In the genomic region with DNA sequence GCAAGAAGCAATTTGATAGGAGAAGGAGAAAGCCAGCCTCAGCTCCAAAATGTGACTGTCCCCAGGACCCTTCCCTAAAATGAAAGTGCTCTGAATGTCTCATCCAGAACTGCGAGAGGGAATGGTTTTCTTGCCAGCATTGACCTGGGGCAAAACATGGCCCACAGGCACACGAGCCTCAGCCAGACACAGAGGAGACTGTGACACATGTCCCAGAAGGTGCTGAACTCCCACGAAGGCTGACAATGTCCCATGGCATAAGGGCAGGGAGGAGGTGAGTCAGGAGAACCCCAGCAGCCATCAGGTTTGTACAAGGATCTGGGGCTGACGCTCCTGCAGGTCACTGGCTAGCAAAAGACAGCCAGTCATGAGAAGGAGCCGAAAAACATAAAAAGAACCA, we compare ENCODE assay signal across 23 cellular contexts. TPM values are rescaled to one million over a fixed set of nuclear protein-coding genes. Genes with fewer than 3 reads are reported as not detected.
DNase-seq lines count a peak whose midpoint lies in the region; ATAC-seq, FAIRE-seq and TF ChIP-seq lines count a peak whose summit lies in the region.
"Had no signal": no experiment of that assay in that cellular context is flagged by ENCODE, and none has a peak within 500 bp of the region (broad histone marks: within the 10 kb centered on the region; RNA-seq: fewer than 3 reads in every experiment).

No MANE protein-coding gene starts in this region.

- H3K9me3 ChIP-seq in RWPE2 (ENCODE audit: severe bottlenecking) (no peaks in the 10 kb centered on the region), neuronal stem cell (replicated peaks in 1 of 2; ENCODE audit: control insufficient read depth in 2 of 2, insufficient read depth in 1 of 2, low read depth in 1 of 2, low read length in 2 of 2) (no peaks in the 10 kb centered on the region)
- H3K9me3 ChIP-seq: thyroid gland had no signal

- H2BK15ac ChIP-seq in neuronal stem cell (ENCODE audit: low read length), result no peak overlapping the region

- no peak overlapping the region for H2BK12ac ChIP-seq in neuronal stem cell (ENCODE audit: low read length)

- H3K27ac ChIP-seq in RWPE2 (ENCODE audit: poor library complexity, severe bottlenecking), result peak overlapping the region; percentile 34
- H3K27ac ChIP-seq in neuronal stem cell (replicated peaks; ENCODE audit: low read length), result no peak overlapping the region
- H3K27ac ChIP-seq: brain microvascular endothelial cell, C4-2B, HL-60, PC-9 had no signal

- H2AK5ac ChIP-seq in neuronal stem cell (ENCODE audit: low read depth, low read length), result peak overlapping the region; percentile 30

- no peak for FAIRE-seq in H54 (lab: Jason Lieb, UNC)
- FAIRE-seq: HepG2, TTC549 had no signal

- H3K4me3 ChIP-seq in RWPE2 (ENCODE audit: severe bottlenecking) (no peak overlapping the region), neuronal stem cell (ENCODE audit: low read length in 2 of 2) (no peak overlapping the region)
- H3K4me3 ChIP-seq: PC-9, thyroid gland had no signal

- H3K27me3 Mint-ChIP-seq in HFFc6 (ENCODE audit: insufficient read depth), result peaks cover 24% of the 10 kb centered on the region

- H3K4me1 ChIP-seq in RWPE2 (ENCODE audit: insufficient read depth, poor library complexity, severe bottlenecking), result peaks cover 16% of the 10 kb centered on the region
- peaks cover 0 to 21% of the 10 kb centered on the region in 2 donors for H3K4me1 ChIP-seq in neuronal stem cell (ENCODE audit: control insufficient read depth in 2 of 2, insufficient read depth in 1 of 2, low read depth in 1 of 2, low read length in 2 of 2)

- no peak overlapping the region for H4K91ac ChIP-seq in neuronal stem cell (ENCODE audit: low read depth, low read length, poor library complexity)

- no peak overlapping the region for H3K9ac ChIP-seq in neuronal stem cell (ENCODE audit: low read depth, low read length, poor library complexity)

- H3K27ac Mint-ChIP-seq in HFFc6, result peak overlapping the region; percentile 39; the same call in 1 of the 2 replicates
- H3K27ac Mint-ChIP-seq: activated T-cell treated with anti-CD3 and anti-CD28 coated beads, Interleukin-2, amount 50 U/mL, for 24 hours had no signal

- ATAC-seq in RWPE2 (ENCODE audit: low read depth) (no peak), esophagus mucosa (peak; percentile 50), HG03139 (IDR thresholded peaks at IDR 0.05; ENCODE audit: unreplicated experiment) (no peak)
- ATAC-seq: HepG2, sciatic nerve had no signal

- no CpG with 5 or more reads among the region's 5 CpGs for WGBS in neuronal stem cell (ENCODE audit: extremely low coverage in 2 of 2, insufficient read length in 2 of 2, insufficient replicate concordance in 1 of 2), 2 donors

- no peak for TF ChIP-seq CTCF in HFFc6 (IDR thresholded peaks at IDR 0.05)
- TF ChIP-seq CTCF in RWPE2 (IDR thresholded peaks at IDR 0.05; ENCODE audit: poor library complexity, severe bottlenecking), result no peak

- H3K4me2 ChIP-seq in neuronal stem cell (ENCODE audit: insufficient read depth, low read length, poor library complexity, severe bottlenecking), result no peak overlapping the region
- H3K4me2 ChIP-seq: PC-9 had no signal

- TF ChIP-seq POLR2A in H54 (IDR thresholded peaks at IDR 0.05; ENCODE audit: low read depth, low read length), result no peak

- H3K36me3 Mint-ChIP-seq in HFFc6 (ENCODE audit: low read depth), result no peaks in the 10 kb centered on the region

- H3K9me3 Mint-ChIP-seq in HFFc6, result no peaks in the 10 kb centered on the region
- H3K9me3 Mint-ChIP-seq: activated T-cell treated with anti-CD3 and anti-CD28 coated beads, Interleukin-2, amount 50 U/mL, for 24 hours; stimulated activated naive CD8-positive, alpha-beta T cell treated with anti-CD3 and anti-CD28 coated beads, Interleukin-15, Interleukin-2, amounts not matched to agents 100 ng/mL and 50 ng/mL, for 24 hours had no signal

- H3K18ac ChIP-seq in neuronal stem cell (ENCODE audit: low read length), result no peak overlapping the region

- peaks cover 35% of the 10 kb centered on the region for H3K4me1 Mint-ChIP-seq in HFFc6 (ENCODE audit: low read depth)

- no peak overlapping the region for H3K4me3 Mint-ChIP-seq in HFFc6
- H3K4me3 Mint-ChIP-seq: activated T-cell treated with anti-CD3 and anti-CD28 coated beads, Interleukin-2, amount 50 U/mL, for 24 hours; stimulated activated naive CD8-positive, alpha-beta T cell treated with anti-CD3 and anti-CD28 coated beads, Interleukin-15, Interleukin-2, amounts not matched to agents 100 ng/mL and 50 ng/mL, for 24 hours had no signal

- H3K36me3 ChIP-seq in RWPE2 (ENCODE audit: low read depth) (no peaks in the 10 kb centered on the region), neuronal stem cell (replicated peaks in 1 of 2; ENCODE audit: control insufficient read depth in 2 of 2, insufficient read depth in 2 of 2, low read length in 2 of 2) (no peaks in the 10 kb centered on the region)
- H3K36me3 ChIP-seq: brain microvascular endothelial cell, thyroid gland had no signal

- DNase-seq in HFFc6 (no peak), RWPE2 (ENCODE audit: low spot score) (no peak), neuronal stem cell (ENCODE audit: low spot score) (no peak), medulla oblongata (ENCODE audit: extremely low spot score) (no peak), NCI-H2081 (lab: John Stamatoyannopoulos, UW) (no peak), H54 (ENCODE audit: insufficient read length, low spot score) (no peak)
- DNase-seq: activated CD4-positive, alpha-beta T cell treated with anti-CD3 and anti-CD28 coated beads for 1 hour; activated T-cell treated with anti-CD3 and anti-CD28 coated beads, Interleukin-2, amount 50 U/mL, for 24 hours; NCI-H2171; NCI-H524; NK-92 treated with Interleukin-12 subunit alpha and Interleukin-12 subunit beta, amount 100 ng/mL, for 24 hours; PC-9; SIG-M5; thyroid gland had no signal

- no peak overlapping the region for H2AFZ ChIP-seq in neuronal stem cell (ENCODE audit: low read length)
- H2AFZ ChIP-seq: PC-9 had no signal

- no peaks in the 10 kb centered on the region for H3K79me1 ChIP-seq in neuronal stem cell (ENCODE audit: low read depth, low read length)

- no peak overlapping the region for H3K4ac ChIP-seq in neuronal stem cell (ENCODE audit: low read length)

- no peak overlapping the region for H3K14ac ChIP-seq in neuronal stem cell (ENCODE audit: low read length)

- H2BK120ac ChIP-seq in neuronal stem cell (ENCODE audit: low read depth, low read length), result no peak overlapping the region

- no peak overlapping the region for H3K23ac ChIP-seq in neuronal stem cell (ENCODE audit: low read depth, low read length, poor library complexity)

- no peak overlapping the region for H2BK5ac ChIP-seq in neuronal stem cell (ENCODE audit: low read length)

- H4K8ac ChIP-seq in neuronal stem cell (ENCODE audit: low read depth, low read length), result no peak overlapping the region

- H3K27me3 ChIP-seq in RWPE2 (ENCODE audit: insufficient read depth, poor library complexity, severe bottlenecking) (no peaks in the 10 kb centered on the region), neuronal stem cell (ENCODE audit: control insufficient read depth in 3 of 3, insufficient read depth in 3 of 3, low read depth in 1 of 3, low read length in 3 of 3) (peaks cover 0 to 2% (median 0%) of the 10 kb centered on the region in 3 experiments)
- H3K27me3 ChIP-seq: thyroid gland had no signal

RNA-seq across cellular contexts. Expression of a gene that starts 43.9 kb away (rescaled TPM):
- 10 to 100 TPM in 4 of 6 experiments, 1 to 10 TPM in 2; 2.7 to 13.7 (median 12.4) TPM for total RNA-seq in HFFc6 (2021; fragmentation: NEBNext Ultra II Directional; extraction: Animal tissue kit (Norgen Biotek cat#: 25700))
- 9.4 TPM for total RNA-seq in esophagus mucosa
- 1.2 TPM for polyA plus RNA-seq in neuronal stem cell (2013, experiment 1 of 2)
- polyA plus RNA-seq in neuronal stem cell (2013, experiment 2 of 2), result 1.3 TPM
- total RNA-seq: HepG2, PC-9 had no signal
